2 cellular contexts compared by ENCODE assay signal in the genomic region with DNA sequence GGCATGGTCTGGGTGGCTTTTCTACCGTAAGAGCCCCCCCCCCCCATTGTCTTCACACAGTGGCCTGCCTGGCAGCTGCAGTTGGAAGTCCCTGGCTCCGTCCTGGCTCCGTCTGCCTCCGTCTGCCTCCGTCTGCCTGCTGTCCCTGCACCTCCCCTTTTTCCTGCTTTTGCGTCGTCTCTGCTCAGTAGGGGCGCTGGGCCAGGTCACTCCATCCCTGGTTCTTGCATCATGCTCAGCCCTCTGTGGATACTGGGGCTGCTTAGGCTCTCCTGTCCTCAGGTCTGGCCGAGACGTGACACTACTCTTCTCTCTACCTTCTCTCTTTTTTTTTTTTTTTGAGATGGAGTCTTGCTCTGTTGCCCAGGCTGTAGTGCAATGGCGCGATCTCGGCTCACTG.
TF ChIP-seq lines count a peak whose summit lies in the region.

No MANE protein-coding gene starts in this region.

TF ChIP-seq in A549, 52 proteins besides CTCF, POLR2A, EP300 and RAD21:
- TF ChIP-seq, protein P1, sequence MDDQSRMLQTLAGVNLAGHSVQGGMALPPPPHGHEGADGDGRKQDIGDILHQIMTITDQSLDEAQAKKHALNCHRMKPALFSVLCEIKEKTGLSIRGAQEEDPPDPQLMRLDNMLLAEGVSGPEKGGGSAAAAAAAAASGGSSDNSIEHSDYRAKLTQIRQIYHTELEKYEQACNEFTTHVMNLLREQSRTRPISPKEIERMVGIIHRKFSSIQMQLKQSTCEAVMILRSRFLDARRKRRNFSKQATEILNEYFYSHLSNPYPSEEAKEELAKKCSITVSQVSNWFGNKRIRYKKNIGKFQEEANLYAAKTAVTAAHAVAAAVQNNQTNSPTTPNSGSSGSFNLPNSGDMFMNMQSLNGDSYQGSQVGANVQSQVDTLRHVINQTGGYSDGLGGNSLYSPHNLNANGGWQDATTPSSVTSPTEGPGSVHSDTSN (IDR thresholded peaks at IDR 0.05) = no peak
- TF ChIP-seq ZNF302 (CRISPR knock-in tag; IDR thresholded peaks at IDR 0.05) (no peak), EHF (CRISPR knock-in tag; IDR thresholded peaks at IDR 0.05) (no peak), NR3C1 (IDR thresholded peaks at IDR 0.05) (no peak), POLR2AphosphoS2 (conservative IDR thresholded peaks at IDR 0.05; ENCODE audit: low read length) (no peak)
- TF ChIP-seq, protein P2, sequence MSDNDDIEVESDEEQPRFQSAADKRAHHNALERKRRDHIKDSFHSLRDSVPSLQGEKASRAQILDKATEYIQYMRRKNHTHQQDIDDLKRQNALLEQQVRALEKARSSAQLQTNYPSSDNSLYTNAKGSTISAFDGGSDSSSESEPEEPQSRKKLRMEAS (IDR thresholded peaks at IDR 0.05) = no peak
- TF ChIP-seq, protein P3, sequence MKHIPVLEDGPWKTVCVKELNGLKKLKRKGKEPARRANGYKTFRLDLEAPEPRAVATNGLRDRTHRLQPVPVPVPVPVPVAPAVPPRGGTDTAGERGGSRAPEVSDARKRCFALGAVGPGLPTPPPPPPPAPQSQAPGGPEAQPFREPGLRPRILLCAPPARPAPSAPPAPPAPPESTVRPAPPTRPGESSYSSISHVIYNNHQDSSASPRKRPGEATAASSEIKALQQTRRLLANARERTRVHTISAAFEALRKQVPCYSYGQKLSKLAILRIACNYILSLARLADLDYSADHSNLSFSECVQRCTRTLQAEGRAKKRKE (CRISPR knock-in tag; IDR thresholded peaks at IDR 0.05; ENCODE audit: low read depth) = no peak

TF ChIP-seq in GM23338, 12 proteins besides CTCF, POLR2A, EP300 and RAD21:
- TF ChIP-seq, protein P4, sequence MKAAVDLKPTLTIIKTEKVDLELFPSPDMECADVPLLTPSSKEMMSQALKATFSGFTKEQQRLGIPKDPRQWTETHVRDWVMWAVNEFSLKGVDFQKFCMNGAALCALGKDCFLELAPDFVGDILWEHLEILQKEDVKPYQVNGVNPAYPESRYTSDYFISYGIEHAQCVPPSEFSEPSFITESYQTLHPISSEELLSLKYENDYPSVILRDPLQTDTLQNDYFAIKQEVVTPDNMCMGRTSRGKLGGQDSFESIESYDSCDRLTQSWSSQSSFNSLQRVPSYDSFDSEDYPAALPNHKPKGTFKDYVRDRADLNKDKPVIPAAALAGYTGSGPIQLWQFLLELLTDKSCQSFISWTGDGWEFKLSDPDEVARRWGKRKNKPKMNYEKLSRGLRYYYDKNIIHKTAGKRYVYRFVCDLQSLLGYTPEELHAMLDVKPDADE (IDR thresholded peaks at IDR 0.05) = no peak
- TF ChIP-seq CREB1 (CRISPR knock-in tag; IDR thresholded peaks at IDR 0.05; ENCODE audit: low read depth) (no peak), ZNF331 (CRISPR knock-in tag; IDR thresholded peaks at IDR 0.05; ENCODE audit: low read depth) (no peak), STAT1 (IDR thresholded peaks at IDR 0.05; ENCODE audit: unreplicated experiment) (no peak), EZH2 (IDR thresholded peaks at IDR 0.05; ENCODE audit: low read depth, unreplicated experiment) (no peak)
- TF ChIP-seq, protein P5, sequence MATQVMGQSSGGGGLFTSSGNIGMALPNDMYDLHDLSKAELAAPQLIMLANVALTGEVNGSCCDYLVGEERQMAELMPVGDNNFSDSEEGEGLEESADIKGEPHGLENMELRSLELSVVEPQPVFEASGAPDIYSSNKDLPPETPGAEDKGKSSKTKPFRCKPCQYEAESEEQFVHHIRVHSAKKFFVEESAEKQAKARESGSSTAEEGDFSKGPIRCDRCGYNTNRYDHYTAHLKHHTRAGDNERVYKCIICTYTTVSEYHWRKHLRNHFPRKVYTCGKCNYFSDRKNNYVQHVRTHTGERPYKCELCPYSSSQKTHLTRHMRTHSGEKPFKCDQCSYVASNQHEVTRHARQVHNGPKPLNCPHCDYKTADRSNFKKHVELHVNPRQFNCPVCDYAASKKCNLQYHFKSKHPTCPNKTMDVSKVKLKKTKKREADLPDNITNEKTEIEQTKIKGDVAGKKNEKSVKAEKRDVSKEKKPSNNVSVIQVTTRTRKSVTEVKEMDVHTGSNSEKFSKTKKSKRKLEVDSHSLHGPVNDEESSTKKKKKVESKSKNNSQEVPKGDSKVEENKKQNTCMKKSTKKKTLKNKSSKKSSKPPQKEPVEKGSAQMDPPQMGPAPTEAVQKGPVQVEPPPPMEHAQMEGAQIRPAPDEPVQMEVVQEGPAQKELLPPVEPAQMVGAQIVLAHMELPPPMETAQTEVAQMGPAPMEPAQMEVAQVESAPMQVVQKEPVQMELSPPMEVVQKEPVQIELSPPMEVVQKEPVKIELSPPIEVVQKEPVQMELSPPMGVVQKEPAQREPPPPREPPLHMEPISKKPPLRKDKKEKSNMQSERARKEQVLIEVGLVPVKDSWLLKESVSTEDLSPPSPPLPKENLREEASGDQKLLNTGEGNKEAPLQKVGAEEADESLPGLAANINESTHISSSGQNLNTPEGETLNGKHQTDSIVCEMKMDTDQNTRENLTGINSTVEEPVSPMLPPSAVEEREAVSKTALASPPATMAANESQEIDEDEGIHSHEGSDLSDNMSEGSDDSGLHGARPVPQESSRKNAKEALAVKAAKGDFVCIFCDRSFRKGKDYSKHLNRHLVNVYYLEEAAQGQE (IDR thresholded peaks at IDR 0.05; ENCODE audit: unreplicated experiment) = no peak
TF ChIP-seq in GM23338: peak in this region for 0.
